In the genomic region with DNA sequence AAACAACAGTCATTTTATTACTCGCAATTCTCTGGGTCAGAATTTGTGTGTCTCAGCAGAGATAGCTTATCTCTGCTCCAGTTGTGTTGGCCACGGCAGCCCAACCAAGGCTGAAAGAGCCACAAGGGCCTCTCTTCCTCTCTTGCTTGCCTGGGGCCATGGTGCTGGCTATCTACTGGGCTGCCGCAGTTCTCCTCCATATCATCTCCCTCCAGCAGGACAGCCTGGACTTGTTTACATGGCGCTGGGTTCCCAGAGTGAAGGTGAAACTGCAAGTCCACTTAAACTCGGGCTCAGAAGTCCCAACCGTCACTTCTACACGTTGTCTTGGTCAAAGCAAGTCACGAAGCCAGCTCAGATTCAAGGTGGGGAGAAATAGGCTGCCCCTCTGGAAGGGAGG, we compare ENCODE assay signal across 22 cellular contexts.
"Had no signal": no experiment of that assay in that cellular context is flagged by ENCODE, and none has a peak within 500 bp of the region (broad histone marks: within the 10 kb centered on the region; RNA-seq: fewer than 3 reads in every experiment).

No MANE protein-coding gene starts in this region.

- H3K9me3 ChIP-seq: adrenal gland, esophagus muscularis mucosa, gastrocnemius medialis, prostate gland, thyroid gland had no signal

- ATAC-seq: activated CD8-positive, alpha-beta T cell treated with anti-CD3 and anti-CD28 coated beads, Interleukin-2, amount 10 ng/mL, durations not matched to agents 7 days and 5 days; activated T-helper 17 cell treated with anti-CD3 and anti-CD28 coated beads, Interleukin-2, amount 50 U/mL, for 72 hours; heart left ventricle; left ventricle myocardium superior; natural killer cell had no signal

- H3K27me3 ChIP-seq: adrenal gland, breast epithelium, esophagus muscularis mucosa, gastrocnemius medialis, heart left ventricle, thyroid gland had no signal

- H3K27ac Mint-ChIP-seq: activated CD8-positive, alpha-beta T cell treated with anti-CD3 and anti-CD28 coated beads, Interleukin-2, amount 10 ng/mL, durations not matched to agents 7 days and 5 days; activated naive CD8-positive, alpha-beta T cell; activated T-helper 17 cell treated with anti-CD3 and anti-CD28 coated beads, Interleukin-2, amount 50 U/mL, for 72 hours; natural killer cell; stimulated activated naive CD8-positive, alpha-beta T cell treated with anti-CD3 and anti-CD28 coated beads, Interleukin-15, Interleukin-2, amounts not matched to agents 100 ng/mL and 50 ng/mL, for 24 hours had no signal

- H3K4me3 Mint-ChIP-seq: activated CD8-positive, alpha-beta T cell treated with anti-CD3 and anti-CD28 coated beads, Interleukin-2, amount 10 ng/mL, durations not matched to agents 7 days and 5 days; activated naive CD8-positive, alpha-beta T cell; activated T-helper 17 cell treated with anti-CD3 and anti-CD28 coated beads, Interleukin-2, amount 50 U/mL, for 72 hours; central memory CD8-positive, alpha-beta T cell; natural killer cell; stimulated activated naive CD8-positive, alpha-beta T cell treated with anti-CD3 and anti-CD28 coated beads, Interleukin-15, Interleukin-2, amounts not matched to agents 100 ng/mL and 50 ng/mL, for 24 hours had no signal

- H3K9me3 Mint-ChIP-seq: stimulated activated naive CD8-positive, alpha-beta T cell treated with anti-CD3 and anti-CD28 coated beads, Interleukin-15, Interleukin-2, amounts not matched to agents 100 ng/mL and 50 ng/mL, for 24 hours had no signal

- H3K4me1 Mint-ChIP-seq: activated T-helper 17 cell treated with anti-CD3 and anti-CD28 coated beads, Interleukin-2, amount 50 U/mL, for 72 hours; central memory CD8-positive, alpha-beta T cell had no signal

- H3K4me3 ChIP-seq: adrenal gland, breast epithelium, esophagus muscularis mucosa, gastrocnemius medialis, heart left ventricle, prostate gland, thyroid gland had no signal

- H3K36me3 Mint-ChIP-seq: activated naive CD8-positive, alpha-beta T cell; natural killer cell had no signal

- H3K27ac ChIP-seq: esophagus muscularis mucosa, gastrocnemius medialis, heart left ventricle, prostate gland, thyroid gland had no signal

- DNase-seq: activated CD4-positive, alpha-beta T cell treated with anti-CD3 and anti-CD28 coated beads for 1 hour; activated CD4-positive, alpha-beta T cell treated with anti-CD3 and anti-CD28 coated beads, Interleukin-2, amount 50 U/mL, for 1 hour; activated CD8-positive, alpha-beta T cell treated with anti-CD3 and anti-CD28 coated beads, Interleukin-2, amount 10 ng/mL, durations not matched to agents 7 days and 5 days; activated T-cell treated with anti-CD3 and anti-CD28 coated beads, Interleukin-2, amount 50 U/mL, for 1 hour; adrenal gland; effector memory CD4-positive, alpha-beta T cell; gastrocnemius medialis; heart left ventricle; left ventricle myocardium superior; mammary epithelial cell; midbrain; natural killer cell; stimulated activated CD4-positive, alpha-beta T cell treated with anti-CD3 and anti-CD28 coated beads, Interleukin-4, amount 100 ng/mL, for 24 hours; substantia nigra; thyroid gland had no signal

- H3K4me1 ChIP-seq: adrenal gland, breast epithelium, gastrocnemius medialis, thyroid gland had no signal

- H3K36me3 ChIP-seq: adrenal gland, breast epithelium, esophagus muscularis mucosa, gastrocnemius medialis, heart left ventricle, prostate gland, thyroid gland had no signal
